ENCODE assay signal across 16 cellular contexts in the genomic region with DNA sequence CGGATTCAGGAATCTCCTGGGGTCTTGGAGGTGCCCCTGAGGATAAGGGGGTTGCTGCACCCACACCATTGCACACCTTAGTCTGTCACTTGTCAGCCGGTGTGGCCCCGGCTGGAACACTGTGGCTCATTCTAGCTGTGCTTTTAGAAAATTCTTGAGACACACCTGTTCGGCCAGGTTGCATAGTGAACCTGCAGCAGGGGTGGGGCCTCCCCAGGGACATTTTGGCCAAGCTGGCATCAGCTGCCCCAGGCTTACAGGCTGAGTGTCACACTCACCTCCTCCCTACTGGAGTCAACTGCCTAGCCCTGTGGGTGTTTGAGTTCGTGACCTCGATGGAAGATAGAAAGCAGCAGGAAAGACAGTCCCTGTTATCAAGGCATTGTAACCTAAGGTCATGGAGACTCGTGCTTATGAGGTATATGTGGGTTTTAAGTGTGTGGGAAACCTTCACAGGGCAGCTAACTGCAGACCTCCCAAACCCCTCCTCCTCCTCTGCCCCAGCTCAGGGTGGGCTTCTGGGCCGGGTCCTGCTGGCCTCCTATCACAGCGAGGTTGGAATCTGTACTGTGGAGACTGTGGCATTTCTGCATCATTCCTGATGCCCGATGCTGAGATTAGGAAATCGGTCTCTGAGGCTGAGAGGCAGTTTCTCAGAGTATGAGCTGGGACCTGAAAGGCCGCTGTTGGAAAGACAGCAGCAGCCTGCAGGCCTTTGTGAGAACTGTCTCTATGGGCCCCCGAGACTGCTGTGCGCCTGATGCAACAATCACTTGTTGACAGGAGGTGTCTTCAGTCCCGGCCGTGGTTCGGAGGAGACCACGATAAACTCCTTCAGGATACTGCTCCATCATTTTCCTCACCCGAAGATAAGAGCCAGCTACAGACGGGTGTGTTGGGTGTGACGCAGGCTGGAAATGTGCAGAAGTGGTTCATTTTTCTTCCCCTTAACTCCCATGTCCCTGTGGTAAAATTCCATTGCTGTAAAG.
DNase-seq lines count a peak whose midpoint lies in the region; ATAC-seq and TF ChIP-seq lines count a peak whose summit lies in the region.
"Had no signal": no experiment of that assay in that cellular context is flagged by ENCODE, and none has a peak within 500 bp of the region (broad histone marks: within the 10 kb centered on the region; RNA-seq: fewer than 3 reads in every experiment).

No MANE protein-coding gene starts in this region.

- CTCF ChIA-PET in CD8-positive, alpha-beta T cell (lab: Charles Lee) = interaction anchor here (1.5 kb wide), 1 partner anchor 12 kb away, joined by 4 read pairs; no protein-coding TSS in a partner anchor

- H3K27ac Mint-ChIP-seq in CD8-positive, alpha-beta T cell = no peak overlapping the region
- H3K27ac Mint-ChIP-seq: stimulated activated memory B cell treated with anti-CD40 and anti-IgM and Interleukin-4, amounts not matched to agents 10 μg/mL and 1 μg/mL and 100 μg/mL, for 72 hours had no signal

- H3K4me3 ChIP-seq in lung = no peak overlapping the region
- H3K4me3 ChIP-seq in upper lobe of left lung = no peak overlapping the region
- H3K4me3 ChIP-seq in CD8-positive, alpha-beta T cell (ENCODE audit: low read depth, low read length) = no peak overlapping the region
- H3K4me3 ChIP-seq: HAP-1, SJSA1 had no signal

- intact Hi-C loops in CD8-positive, alpha-beta T cell (cut with DNase I, micrococcal nuclease) = no loop called here

- H3K9me3 Mint-ChIP-seq in CD8-positive, alpha-beta T cell = no peaks in the 10 kb centered on the region
- H3K9me3 Mint-ChIP-seq: stimulated activated memory B cell treated with anti-CD40 and anti-IgM and Interleukin-4, amounts not matched to agents 10 μg/mL and 1 μg/mL and 100 μg/mL, for 72 hours had no signal

- H3K27me3 ChIP-seq in lung (ENCODE audit: control insufficient read depth, insufficient read depth) (no peaks in the 10 kb centered on the region), upper lobe of left lung (no peaks in the 10 kb centered on the region)
- H3K27me3 ChIP-seq in CD8-positive, alpha-beta T cell (ENCODE audit: insufficient read depth, low read length) = no peaks in the 10 kb centered on the region
- H3K27me3 ChIP-seq: SJSA1 had no signal

- H3K4me3 Mint-ChIP-seq in CD8-positive, alpha-beta T cell = no peak overlapping the region
- H3K4me3 Mint-ChIP-seq: stimulated activated memory B cell treated with anti-CD40 and anti-IgM and Interleukin-4, amounts not matched to agents 10 μg/mL and 1 μg/mL and 100 μg/mL, for 72 hours had no signal

- H3K9me3 ChIP-seq in lung (ENCODE audit: control insufficient read depth in 2 of 2, insufficient read depth in 1 of 2, low read length in 1 of 2) (no peaks in the 10 kb centered on the region), upper lobe of left lung (no peaks in the 10 kb centered on the region)
- no peaks in the 10 kb centered on the region for H3K9me3 ChIP-seq in CD8-positive, alpha-beta T cell (ENCODE audit: low read length)
- H3K9me3 ChIP-seq: SJSA1 had no signal

- 79 to 86% methylated on average over 21 of the region's 21 CpGs for WGBS in lung, 2 donors
- 76 to 78% methylated on average over 15 to 21 of the region's 21 CpGs for WGBS in upper lobe of left lung, 2 donors

- DNase-seq in NCI-H69 (lab: John Stamatoyannopoulos, UW) (peak; percentile 62), lung (ENCODE audit: low spot score) (peak; percentile 59), upper lobe of left lung (peak in 1 of 2 donors; percentile 88), HUDEP-2 (lab: John Stamatoyannopoulos, UW; ENCODE audit: unreplicated experiment in 76 of 76) (no peak), retina (no peak)
- no peak for DNase-seq in CD8-positive, alpha-beta T cell
- DNase-seq: Calu3; caudate nucleus; NCI-H2171 treated with DMSO at 0.1 percent for 48 hours; stimulated activated CD4-positive, alpha-beta T cell treated with anti-CD3 and anti-CD28 coated beads, Interleukin-2, amount 100 ng/mL, for 48 hours had no signal

- POLR2A ChIA-PET in CD8-positive, alpha-beta T cell (lab: Charles Lee) = no interaction called here

- H3K4me1 Mint-ChIP-seq in CD8-positive, alpha-beta T cell (ENCODE audit: low read depth) = peaks cover 8% of the 10 kb centered on the region
- H3K4me1 Mint-ChIP-seq: stimulated activated memory B cell treated with anti-CD40 and anti-IgM and Interleukin-4, amounts not matched to agents 10 μg/mL and 1 μg/mL and 100 μg/mL, for 72 hours had no signal

- peak overlapping the region in 1 of 2 donors; percentile 27 for H3K27ac ChIP-seq in lung (ENCODE audit: low read depth in 1 of 2, low read length in 1 of 2)
- H3K27ac ChIP-seq in upper lobe of left lung = peak overlapping the region in 3 of 4 donors; percentile 29 to 65 (median 64)
- no peak overlapping the region for H3K27ac ChIP-seq in CD8-positive, alpha-beta T cell (ENCODE audit: low read depth, low read length)
- H3K27ac ChIP-seq: epithelial cell of prostate, SJSA1, VCaP had no signal

- H3K36me3 Mint-ChIP-seq in CD8-positive, alpha-beta T cell = peaks cover 3% of the 10 kb centered on the region

- peak; percentile 80 for ATAC-seq in esophagus mucosa
- ATAC-seq in lung (ENCODE audit: insufficient read depth, low FRiP score) = peak; percentile 35
- peak; percentile 83 to 87 for ATAC-seq in upper lobe of left lung (ENCODE audit: low FRiP score in 2 of 2)
- no peak for ATAC-seq in CD8-positive, alpha-beta T cell
- ATAC-seq: stimulated activated memory B cell treated with anti-CD40 and anti-IgM and Interleukin-4, amounts not matched to agents 10 μg/mL and 1 μg/mL and 100 μg/mL, for 72 hours had no signal

- H3K36me3 ChIP-seq in lung (ENCODE audit: control insufficient read depth in 2 of 2, insufficient read depth in 2 of 2, low read length in 2 of 2) (peaks cover 0 to 4% of the 10 kb centered on the region in 2 donors), upper lobe of left lung (no peaks in the 10 kb centered on the region)
- no peaks in the 10 kb centered on the region for H3K36me3 ChIP-seq in CD8-positive, alpha-beta T cell (ENCODE audit: insufficient read depth, low read length)
- H3K36me3 ChIP-seq: HAP-1, SJSA1 had no signal

- H3K4me1 ChIP-seq in lung (ENCODE audit: control insufficient read depth in 2 of 2, insufficient read depth in 2 of 2, low read length in 2 of 2) (peaks cover 6 to 17% of the 10 kb centered on the region in 2 donors), upper lobe of left lung (peaks cover 24 to 51% (median 35%) of the 10 kb centered on the region in 4 donors)
- no peaks in the 10 kb centered on the region for H3K4me1 ChIP-seq in CD8-positive, alpha-beta T cell (ENCODE audit: insufficient read depth, low read length)
- H3K4me1 ChIP-seq: HAP-1, SJSA1 had no signal

- H3K27me3 Mint-ChIP-seq in CD8-positive, alpha-beta T cell (ENCODE audit: low read depth) = no peaks in the 10 kb centered on the region
- H3K27me3 Mint-ChIP-seq: stimulated activated memory B cell treated with anti-CD40 and anti-IgM and Interleukin-4, amounts not matched to agents 10 μg/mL and 1 μg/mL and 100 μg/mL, for 72 hours had no signal

- peak in 1 of 4 donors; percentile 4 for TF ChIP-seq EP300 in upper lobe of left lung (IDR thresholded peaks at IDR 0.05)

- no peak for TF ChIP-seq CTCF in lung (IDR thresholded peaks at IDR 0.05; ENCODE audit: control extremely low read depth, extremely low read depth)
- no peak for TF ChIP-seq CTCF in upper lobe of left lung (IDR thresholded peaks at IDR 0.05)
- no peak for TF ChIP-seq CTCF in CD8-positive, alpha-beta T cell (IDR thresholded peaks at IDR 0.05)

- TF ChIP-seq POLR2A in upper lobe of left lung (IDR thresholded peaks at IDR 0.05) = no peak

Comparison
In these comparisons a context has a peak if more than half of its experiments do, and no peak if none do; other contexts are left out.
1. DNase-seq: peak in NCI-H69 (single experiment) and lung (single experiment); none in CD8-positive, alpha-beta T cell (0 of 7), HUDEP-2 (0 of 76) and retina (single experiment).